In genomic region chr1:111139956-111140679, GRCh38 we compare ENCODE assay signal across 8 cellular contexts. TPM values are rescaled to one million over a fixed set of nuclear protein-coding genes. Genes with fewer than 3 reads are reported as not detected.
DNase-seq lines count a peak whose midpoint lies in the region; ATAC-seq, FAIRE-seq and TF ChIP-seq lines count a peak whose summit lies in the region.

TSS of gene CEPT1 (plus strand) at chr1:111140223. CDS start at chr1:111147715, 7,492 bp downstream.
TSS of gene DRAM2 (minus strand) at chr1:111140093. CDS start at chr1:111131554, 8,539 bp downstream.

- peak; percentile 75 for ATAC-seq in HG02759 (IDR thresholded peaks at IDR 0.05; ENCODE audit: unreplicated experiment)
- ATAC-seq in pancreas = peak; percentile 96 to 98 (median 97)

- FAIRE-seq in pancreas (lab: Jason Lieb, UNC) = no peak

- H3K36me3 ChIP-seq in cardiac muscle cell (peaks cover 27% of the 10 kb centered on the region), pancreas (no peaks in the 10 kb centered on the region), thyroid gland (no peaks in the 10 kb centered on the region)

- peak; percentile 98 for DNase-seq in GM12865 (ENCODE audit: low read depth)
- peak; percentile 88 for DNase-seq in NCI-H128 (lab: John Stamatoyannopoulos, UW; ENCODE audit: unreplicated experiment)
- DNase-seq in SW 1271 (lab: John Stamatoyannopoulos, UW) = peak; percentile 59 to 80
- DNase-seq in activated naive CD8-positive, alpha-beta T cell treated with anti-CD3 and anti-CD28 coated beads, Interleukin-2, amount 50 U/mL, for 16 hours (ENCODE audit: low read depth, low spot score) = peak; percentile 87
- peak; percentile 96 to 98 for DNase-seq in cardiac muscle cell (ENCODE audit: low read depth in 1 of 2, low spot score in 1 of 2)
- peak; percentile 82 to 99 (median 93) for DNase-seq in pancreas
- peak; percentile 96 for DNase-seq in thyroid gland

- peak in 1 of 2 donors; percentile 74 for TF ChIP-seq POLR2A in thyroid gland (IDR thresholded peaks at IDR 0.05)

- H3K27ac ChIP-seq in cardiac muscle cell (peak within 1 kb of the TSS; percentile 90), pancreas (peak within 1 kb of the TSS; percentile 72 to 92 (median 86)), thyroid gland (peak within 1 kb of the TSS; percentile 68 to 92 (median 80))

- H3K4me1 ChIP-seq in cardiac muscle cell (ENCODE audit: low read depth) (peaks cover 11% of the 10 kb centered on the region), pancreas (peaks cover 8 to 23% (median 23%) of the 10 kb centered on the region in 3 donors), thyroid gland (peaks cover 9 to 14% of the 10 kb centered on the region in 2 donors)

- peak within 1 kb of the TSS; percentile 96 for H3K4me3 ChIP-seq in GM12865 (ENCODE audit: low read depth, low read length)
- peak within 1 kb of the TSS; percentile 64 for H3K4me3 ChIP-seq in cardiac muscle cell
- peak within 1 kb of the TSS; percentile 87 to 93 (median 90) for H3K4me3 ChIP-seq in pancreas
- peak within 1 kb of the TSS; percentile 44 to 73 (median 66) for H3K4me3 ChIP-seq in thyroid gland (replicated peaks in 1 of 3)

- no peaks in the 10 kb centered on the region for H3K27me3 ChIP-seq in cardiac muscle cell
- H3K27me3 ChIP-seq in pancreas = no peaks in the 10 kb centered on the region
- H3K27me3 ChIP-seq in thyroid gland = no peaks in the 10 kb centered on the region

- TF ChIP-seq CTCF in GM12865 (IDR thresholded peaks at IDR 0.05; ENCODE audit: insufficient read depth, low read depth, low read length, missing control alignments) = no peak
- TF ChIP-seq CTCF in cardiac muscle cell (IDR thresholded peaks at IDR 0.05; ENCODE audit: low read depth, low read length) = no peak
- no peak for TF ChIP-seq CTCF in pancreas (IDR thresholded peaks at IDR 0.05)
- TF ChIP-seq CTCF in thyroid gland (IDR thresholded peaks at IDR 0.05) = no peak

- H3K9me3 ChIP-seq in cardiac muscle cell (ENCODE audit: low read depth) (no peaks in the 10 kb centered on the region), pancreas (no peaks in the 10 kb centered on the region), thyroid gland (no peaks in the 10 kb centered on the region)

- intact Hi-C loops in pancreas (cut with DNase I) = no loop called here
- intact Hi-C loops in thyroid gland (cut with DNase I) = no loop called here

- WGBS in pancreas, 2 donors = 0% methylated on average over 54 to 68 of the region's 68 CpGs
- 1% methylated on average over 23 to 46 of the region's 68 CpGs for WGBS in thyroid gland, 2 donors

RNA-seq across cellular contexts. Expression of gene CEPT1, which starts in this region (rescaled TPM):
- total RNA-seq in cardiac muscle cell (15.9 and 21.7 TPM in 2 replicates), pancreas (10 to 100 TPM; 10.5 to 23.8 (median 13.5) TPM), thyroid gland (10 to 100 TPM; 32.2 to 53.8 (median 51.7) TPM)
- polyA plus RNA-seq in cardiac muscle cell (21.0 TPM in 2 replicates), pancreas (10 to 100 TPM in 1 of 2 donors, 1 to 10 TPM in 1; 8.5 to 14.0 TPM)

RNA-seq across cellular contexts. Expression of gene DRAM2, which starts in this region (rescaled TPM):
- 51.6 and 64.7 TPM in 2 replicates for total RNA-seq in cardiac muscle cell
- 69.2 and 110 TPM in 2 replicates for polyA plus RNA-seq in cardiac muscle cell
- total RNA-seq in pancreas = 10 to 100 TPM; 10.2 to 32.2 (median 16.7) TPM
- 10 to 100 TPM; 14.1 to 19.1 TPM for polyA plus RNA-seq in pancreas
- 100 to 1,000 TPM in 1 of 4 donors, 10 to 100 TPM in 3; 26.5 to 105 (median 51.7) TPM for total RNA-seq in thyroid gland

Comparison
In these comparisons a context has a peak if more than half of its experiments do, and no peak if none do; other contexts are left out.
1. Peak in every context shown above with its lines: DNase-seq, ATAC-seq, H3K4me3 ChIP-seq and H3K27ac ChIP-seq.